ENCODE assay signal across 27 cellular contexts in the genomic region with DNA sequence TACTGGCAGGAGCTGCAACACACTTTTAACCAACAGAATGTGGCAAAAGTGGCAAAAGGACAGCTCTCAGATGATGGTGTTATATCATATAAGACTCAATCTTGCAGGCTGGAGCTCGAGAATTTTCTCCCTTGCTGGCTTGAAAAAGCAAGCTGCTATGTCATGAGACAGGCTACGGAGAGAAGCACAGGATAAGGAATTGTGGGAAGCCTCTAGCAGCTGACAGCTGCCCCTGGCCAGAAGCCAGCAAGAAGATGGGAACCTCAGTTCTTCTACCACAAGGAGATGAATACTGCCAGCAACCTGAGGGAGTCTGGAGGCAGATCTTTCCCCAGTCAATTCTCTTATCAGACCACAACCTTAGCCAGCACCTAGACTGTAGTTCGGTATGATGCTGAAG. TPM values are rescaled to one million over a fixed set of nuclear protein-coding genes. Genes with fewer than 3 reads are reported as not detected.
A peak's percentile ranks its signal among the peaks of the same experiment; 100 is the strongest.
DNase-seq lines count a peak whose midpoint lies in the region; ATAC-seq and TF ChIP-seq lines count a peak whose summit lies in the region.
"Had no signal": no experiment of that assay in that cellular context is flagged by ENCODE, and none has a peak within 500 bp of the region (broad histone marks: within the 10 kb centered on the region; RNA-seq: fewer than 3 reads in every experiment).

No MANE protein-coding gene starts in this region.

- H3K36me3 ChIP-seq in body of pancreas (replicated peaks in 1 of 2; ENCODE audit: insufficient read depth in 1 of 2, low read depth in 2 of 2) = no peaks in the 10 kb centered on the region
- H3K36me3 ChIP-seq: MG63, thoracic aorta had no signal

- no peaks in the 10 kb centered on the region for H3K9me3 ChIP-seq in body of pancreas

- 40 to 41% methylated on average over 3 of the region's 3 CpGs for WGBS in body of pancreas, 2 donors

- intact Hi-C loops in body of pancreas (cut with DNase I) = no loop called here

- H3K27ac ChIP-seq in body of pancreas = no peak overlapping the region
- H3K27ac ChIP-seq: HL-60, PC-9, thoracic aorta had no signal

- TF ChIP-seq CTCF in fibroblast of mammary gland (conservative IDR thresholded peaks at IDR 0.05; ENCODE audit: control insufficient read depth, insufficient read depth, low read depth, low read length) (no peak), body of pancreas (IDR thresholded peaks at IDR 0.05) (no peak)

- TF ChIP-seq POLR2A in body of pancreas (IDR thresholded peaks at IDR 0.05) = no peak

- H3K4me3 ChIP-seq in fibroblast of mammary gland (ENCODE audit: control insufficient read depth, low read depth, low read length) (no peak overlapping the region), body of pancreas (no peak overlapping the region)
- H3K4me3 ChIP-seq: MG63, PC-9, thoracic aorta had no signal

- ATAC-seq in body of pancreas = no peak

- peak; percentile 58 for DNase-seq in amniotic epithelial cell (ENCODE audit: low read depth)
- peak; percentile 19 for DNase-seq in fibroblast of mammary gland (ENCODE audit: low read depth)
- DNase-seq in midbrain (lab: John Stamatoyannopoulos, UW) = peak; percentile 6
- DNase-seq in superior temporal gyrus (ENCODE audit: extremely low spot score) = peak; percentile 66
- DNase-seq in COLO829 (ENCODE audit: low spot score) = no peak
- no peak for DNase-seq in SKM-1 treated with dmso at 0.1 percent for 144 hours (lab: John Stamatoyannopoulos, UW; ENCODE audit: unreplicated experiment)
- DNase-seq in DMS79 (lab: John Stamatoyannopoulos, UW) = no peak
- no peak for DNase-seq in body of pancreas
- DNase-seq: activated B cell treated with CpG ODN at 0.5 μM for 24 hours; activated CD8-positive, alpha-beta memory T cell treated with anti-CD3 and anti-CD28 coated beads for 24 hours; activated naive CD8-positive, alpha-beta T cell treated with anti-CD3 and anti-CD28 coated beads, Interleukin-2, amount 10 ng/mL, durations not matched to agents 7 days and 5 days; CD4-positive, alpha-beta T cell; DMS53; H7; mesenchymal stem cell; NCI-H146; NCI-H226; NCI-H82; PC-9; stimulated activated CD4-positive, alpha-beta T cell treated with anti-CD3 and anti-CD28 coated beads, Interleukin-15, amount 100 ng/mL, for 24 hours had no signal

- H3K27me3 ChIP-seq in body of pancreas = no peaks in the 10 kb centered on the region
- H3K27me3 ChIP-seq: MG63 had no signal

- H3K4me1 ChIP-seq in body of pancreas = no peaks in the 10 kb centered on the region

RNA-seq across cellular contexts. Expression of gene FXYD6, which starts 24.6 kb away (rescaled TPM):
- 10 to 100 TPM; 16.8 to 23.9 TPM for total RNA-seq in body of pancreas
- total RNA-seq: activated B cell treated with CpG ODN at 0.5 μM for 24 hours; activated T-helper 1 cell treated with anti-CD3 and anti-CD28 coated beads, Interleukin-12 subunit alpha, Interleukin-12 subunit beta, Interleukin-2, Interleukin-4 antibody, amounts not matched to agents 30 ng/mL and 10 ng/mL and 1 ng/mL, durations not matched to agents 14 hours and 24 hours and 36 hours; CD4-positive, alpha-beta T cell; T-helper 2 cell treated with Interferon-gamma antibody and Interleukin-4, amounts not matched to agents 100 ng/mL and 5 ng/mL, for 36 hours had no signal

RNA-seq across cellular contexts. Expression of gene FXYD2, which starts 27.3 kb away (rescaled TPM):
- 100 to 1,000 TPM; 290 to 396 TPM for total RNA-seq in body of pancreas
- total RNA-seq: PC-9, SK-MEL-5, thoracic aorta had no signal

RNA-seq across cellular contexts. Expression of gene DSCAML1, which starts 54.8 kb away (rescaled TPM):
- 1 to 10 TPM in 1 of 2 donors, under 1 TPM in 1; 0.33 to 1.6 TPM for total RNA-seq in body of pancreas
- total RNA-seq: activated T-helper 1 cell treated with anti-CD3 and anti-CD28 coated beads, Interleukin-12 subunit alpha, Interleukin-12 subunit beta, Interleukin-2, Interleukin-4 antibody, amounts not matched to agents 30 ng/mL and 10 ng/mL and 1 ng/mL, durations not matched to agents 14 hours and 24 hours and 36 hours; fibroblast of lung; PC-9; SK-MEL-5 had no signal

Comparison
In these comparisons a context has a peak if more than half of its experiments do, and no peak if none do; other contexts are left out.
1. DNase-seq: peak in amniotic epithelial cell (single experiment), fibroblast of mammary gland (single experiment), midbrain (single experiment) and superior temporal gyrus (single experiment); none in COLO829 (single experiment), SKM-1 treated with dmso at 0.1 percent for 144 hours (single experiment), DMS79 (single experiment) and body of pancreas (0 of 4).